In genomic region chr10:61812920-61813319, GRCh38 we compare ENCODE assay signal across 32 cellular contexts.
"Had no signal": no experiment of that assay in that cellular context is flagged by ENCODE, and none has a peak within 500 bp of the region (broad histone marks: within the 10 kb centered on the region; RNA-seq: fewer than 3 reads in every experiment).

No MANE protein-coding gene starts in this region.

- H3K9ac ChIP-seq: parathyroid adenoma had no signal

- H3K27ac ChIP-seq: neutrophil, ovary, parathyroid adenoma, psoas muscle, right lobe of liver, sigmoid colon, suprapubic skin, testis, tibial artery, transverse colon, upper lobe of right lung, uterus had no signal

- DNase-seq: naive B cell; naive thymus-derived CD8-positive, alpha-beta T cell; nephron progenitor cell; nucleus accumbens; ovary; posterior cingulate gyrus; psoas muscle; right cardiac atrium; right lobe of liver; sigmoid colon; small intestine; stimulated activated CD4-positive, alpha-beta T cell treated with anti-CD3 and anti-CD28 coated beads, Interleukin-15, amount 100 ng/mL, for 24 hours; stimulated activated CD4-positive, alpha-beta T cell treated with anti-CD3 and anti-CD28 coated beads, Interleukin-2, amount 100 ng/mL, for 24 hours; stimulated activated CD4-positive, alpha-beta T cell treated with anti-CD3 and anti-CD28 coated beads, Interleukin-2, amount 100 ng/mL, for 48 hours; stimulated activated CD4-positive, alpha-beta T cell treated with anti-CD3 and anti-CD28 coated beads, Interleukin-4, amount 100 ng/mL, for 4 hours; stimulated activated CD8-positive, alpha-beta memory T cell treated with anti-CD3 and anti-CD28 coated beads, Interleukin-4, amount 100 ng/mL, for 48 hours; stimulated activated naive CD4-positive, alpha-beta T cell; stimulated activated naive CD8-positive, alpha-beta T cell treated with anti-CD3 and anti-CD28 coated beads, Interleukin-15, amount 100 ng/mL, for 72 hours; stimulated activated naive CD8-positive, alpha-beta T cell treated with anti-CD3 and anti-CD28 coated beads, Interleukin-15, Interleukin-2, amounts not matched to agents 100 U/mL and 50 U/mL, for 24 hours; substantia nigra; testis; tibial artery; transverse colon; upper lobe of right lung; uterus had no signal

- H3K27me3 ChIP-seq: neutrophil, ovary, right lobe of liver, sigmoid colon, suprapubic skin, testis, tibial artery, transverse colon, upper lobe of right lung had no signal

- H3K79me2 ChIP-seq: parathyroid adenoma had no signal

- H3K4me3 Mint-ChIP-seq: naive B cell; naive thymus-derived CD8-positive, alpha-beta T cell; nephron progenitor cell; neural crest cell; stimulated activated naive CD8-positive, alpha-beta T cell treated with anti-CD3 and anti-CD28 coated beads, Interleukin-15, amount 100 ng/mL, for 72 hours; type B pancreatic cell had no signal

- H3K9me3 Mint-ChIP-seq: naive B cell; naive thymus-derived CD8-positive, alpha-beta T cell; natural killer cell treated with Interleukin-12 subunit alpha and Interleukin-12 subunit beta and Interleukin-15 and Interleukin-18, amount 100 ng/mL, for 72 hours; nephron progenitor cell; neural crest cell had no signal

- ATAC-seq: naive thymus-derived CD8-positive, alpha-beta T cell; psoas muscle; right cardiac atrium; right lobe of liver; stimulated activated naive CD8-positive, alpha-beta T cell treated with anti-CD3 and anti-CD28 coated beads, Interleukin-15, Interleukin-2, amounts not matched to agents 100 U/mL and 50 U/mL, for 24 hours; upper lobe of right lung had no signal

- H3K4me3 ChIP-seq: ovary, psoas muscle, right lobe of liver, sigmoid colon, suprapubic skin, testis, tibial artery, transverse colon, upper lobe of right lung, uterus had no signal

- H3K36me3 ChIP-seq: neutrophil, ovary, right lobe of liver, sigmoid colon, suprapubic skin, tibial artery, transverse colon, upper lobe of right lung, uterus had no signal

- H2AFZ ChIP-seq: parathyroid adenoma had no signal

- H3K4me1 Mint-ChIP-seq: naive thymus-derived CD8-positive, alpha-beta T cell; neural crest cell had no signal

- H3K4me1 ChIP-seq: parathyroid adenoma, psoas muscle, right lobe of liver, sigmoid colon, suprapubic skin, testis, tibial artery, transverse colon, upper lobe of right lung, uterus had no signal

- H3K27ac Mint-ChIP-seq: naive thymus-derived CD8-positive, alpha-beta T cell; progenitor cell of endocrine pancreas; stimulated activated naive CD8-positive, alpha-beta T cell treated with anti-CD3 and anti-CD28 coated beads, Interleukin-15, amount 100 ng/mL, for 72 hours; type B pancreatic cell had no signal

- H3K36me3 Mint-ChIP-seq: naive B cell; naive thymus-derived CD8-positive, alpha-beta T cell; natural killer cell treated with Interleukin-12 subunit alpha and Interleukin-12 subunit beta and Interleukin-15 and Interleukin-18, amount 100 ng/mL, for 72 hours; type B pancreatic cell had no signal

- FAIRE-seq: small intestine had no signal

- H3K9me3 ChIP-seq: neutrophil, ovary, psoas muscle, right lobe of liver, sigmoid colon, suprapubic skin, testis, tibial artery, transverse colon, upper lobe of right lung, uterus had no signal
